ENCODE assay signal across 10 cellular contexts in genomic region chr3:46926871-46927717, GRCh38. TPM values are rescaled to one million over a fixed set of nuclear protein-coding genes. Genes with fewer than 3 reads are reported as not detected.
DNase-seq lines count a peak whose midpoint lies in the region; ATAC-seq and FAIRE-seq lines count a peak whose summit lies in the region.
"Had no signal": no experiment of that assay in that cellular context is flagged by ENCODE, and none has a peak within 500 bp of the region (broad histone marks: within the 10 kb centered on the region; RNA-seq: fewer than 3 reads in every experiment).

No MANE protein-coding gene starts in this region.

- peak; percentile 57 for ATAC-seq in GM18498 (IDR thresholded peaks at IDR 0.05; ENCODE audit: unreplicated experiment)
- peak; percentile 55 for ATAC-seq in GM21529 (IDR thresholded peaks at IDR 0.05; ENCODE audit: unreplicated experiment)
- ATAC-seq: Panc1 had no signal

- DNase-seq in Kasumi-1 (lab: John Stamatoyannopoulos, UW) (peak; percentile 93 to 94), small intestine (peak; percentile 62), SK-N-DZ (ENCODE audit: low spot score) (no peak), putamen (ENCODE audit: low spot score) (no peak)
- DNase-seq in stimulated activated CD4-positive, alpha-beta T cell treated with anti-CD3 and anti-CD28 coated beads, Interleukin-2, amount 100 ng/mL, for 48 hours = no peak

- H3K27ac ChIP-seq in duodenal mucosa (ENCODE audit: low read depth, low read length) (peak overlapping the region; percentile 63), small intestine (ENCODE audit: low read depth in 1 of 2, low read length in 1 of 2) (peak overlapping the region; percentile 54 to 70)
- H3K27ac ChIP-seq: suprapubic skin had no signal

- H3K9me3 ChIP-seq in duodenal mucosa (ENCODE audit: control insufficient read depth in 1 of 2, low read length in 2 of 2) (no peaks in the 10 kb centered on the region), small intestine (ENCODE audit: control insufficient read depth, low read depth) (no peaks in the 10 kb centered on the region)
- H3K9me3 ChIP-seq: suprapubic skin had no signal

- H3K4me1 ChIP-seq in duodenal mucosa (ENCODE audit: control insufficient read depth in 1 of 2, insufficient read depth in 2 of 2, low read length in 2 of 2) = peaks cover 60 to 67% of the 10 kb centered on the region in 2 donors
- H3K4me1 ChIP-seq in small intestine (ENCODE audit: control insufficient read depth in 2 of 2, insufficient read depth in 1 of 2, low read depth in 1 of 2, low read length in 1 of 2) = peaks cover 16 to 19% of the 10 kb centered on the region in 2 donors

- H3K27me3 ChIP-seq in duodenal mucosa (ENCODE audit: control insufficient read depth in 1 of 2, insufficient read depth in 2 of 2, low read length in 2 of 2) (no peaks in the 10 kb centered on the region), small intestine (ENCODE audit: control insufficient read depth in 2 of 2, insufficient read depth in 2 of 2, low read length in 2 of 2) (no peaks in the 10 kb centered on the region)
- H3K27me3 ChIP-seq: suprapubic skin had no signal

- H3K4me3 ChIP-seq in duodenal mucosa (ENCODE audit: low read depth in 1 of 2, low read length in 2 of 2) = no peak overlapping the region
- H3K4me3 ChIP-seq in small intestine (ENCODE audit: low read depth in 1 of 2, low read length in 2 of 2) = no peak overlapping the region
- H3K4me3 ChIP-seq: suprapubic skin had no signal

- H3K9ac ChIP-seq in duodenal mucosa (ENCODE audit: low read depth in 1 of 2, low read length in 2 of 2) = peak overlapping the region; percentile 30 to 44

- H3K36me3 ChIP-seq in duodenal mucosa (ENCODE audit: control insufficient read depth in 1 of 2, insufficient read depth in 2 of 2, low read length in 2 of 2) (peaks cover 20 to 40% of the 10 kb centered on the region in 2 donors), small intestine (ENCODE audit: control insufficient read depth in 2 of 2, insufficient read depth in 2 of 2, low read length in 2 of 2) (peaks cover 6 to 14% of the 10 kb centered on the region in 2 donors)

- no peak for FAIRE-seq in small intestine (lab: Jason Lieb, UNC)

- 39 to 45% (median 41%) methylated on average over 15 of the region's 15 CpGs for WGBS in small intestine, 3 donors

RNA-seq across cellular contexts. Expression of gene CCDC12, which starts 49.5 kb away (rescaled TPM):
- 10 to 100 TPM; 73.3 to 84.5 (median 78.6) TPM for polyA plus RNA-seq in small intestine
- 35.9 and 41.7 TPM in 2 replicates for polyA plus RNA-seq in SK-N-DZ (2014; cell fraction: cytosol; rRNA removed)
- 17.9 and 25.1 TPM in 2 replicates for polyA plus RNA-seq in SK-N-DZ (2014; cell fraction: nucleus; rRNA removed)

RNA-seq across cellular contexts. Expression of gene PTH1R, which starts 49.6 kb away (rescaled TPM):
- 1 to 10 TPM in 2 of 3 donors, under 1 TPM in 1; 0.67 to 5.4 (median 1.6) TPM for polyA plus RNA-seq in small intestine
- 0.43 and 0.46 TPM in 2 replicates for polyA plus RNA-seq in SK-N-DZ (2014; cell fraction: cytosol; rRNA removed)
- 1.3 and 2.0 TPM in 2 replicates for polyA plus RNA-seq in SK-N-DZ (2014; cell fraction: nucleus; rRNA removed)

RNA-seq across cellular contexts. Expression of gene NBEAL2, which starts 52.4 kb away (rescaled TPM):
- 10 to 100 TPM; 32.7 to 55.9 (median 50.5) TPM for polyA plus RNA-seq in small intestine
- 16.6 and 28.4 TPM in 2 replicates for polyA plus RNA-seq in SK-N-DZ (2014; cell fraction: cytosol; rRNA removed)
- polyA plus RNA-seq in SK-N-DZ (2014; cell fraction: nucleus; rRNA removed) = 172 and 188 TPM in 2 replicates

Comparison
In these comparisons a context has a peak if more than half of its experiments do, and no peak if none do; other contexts are left out.
1. DNase-seq: peak in Kasumi-1 (2 of 2) and small intestine (single experiment); none in SK-N-DZ (single experiment), stimulated activated CD4-positive, alpha-beta T cell treated with anti-CD3 and anti-CD28 coated beads, Interleukin-2, amount 100 ng/mL, for 48 hours (0 of 2) and putamen (single experiment).